Comparison of ENCODE assay signal across 7 cellular contexts in the genomic region with DNA sequence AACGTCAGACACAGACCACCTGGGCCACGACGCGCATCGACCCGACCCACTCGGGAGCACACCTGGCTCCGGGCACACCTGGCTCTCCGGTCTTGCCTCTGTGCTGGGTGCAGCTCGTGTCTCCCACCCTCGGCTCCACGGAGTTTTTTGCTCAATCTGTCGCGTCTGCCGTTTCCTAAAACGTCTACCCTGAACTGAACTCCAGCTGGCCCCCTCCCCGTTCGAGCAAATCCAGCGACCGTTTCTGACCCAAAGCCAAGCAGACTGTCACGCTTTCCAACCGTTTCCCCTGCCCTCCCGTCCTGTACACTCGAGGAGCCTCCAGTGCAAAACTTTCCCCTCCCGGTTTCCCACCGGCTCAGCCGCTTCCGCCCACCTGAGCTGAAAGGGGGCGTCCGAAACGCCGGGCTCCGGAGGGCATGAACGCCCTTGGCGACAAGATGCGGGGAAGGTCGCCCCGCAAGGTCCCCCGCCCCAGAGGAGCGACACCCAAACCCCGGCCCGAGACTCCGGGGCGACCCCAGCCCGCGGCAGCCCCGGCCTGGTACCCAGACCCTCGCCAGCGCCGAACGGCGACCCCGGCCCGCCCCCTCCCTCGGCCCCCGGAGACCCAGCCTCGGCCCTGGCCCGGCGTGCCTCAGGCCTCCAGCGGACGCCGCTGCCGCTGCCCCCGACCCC. TPM values are rescaled to one million over a fixed set of nuclear protein-coding genes. Genes with fewer than 3 reads are reported as not detected.
A peak's percentile ranks its signal among the peaks of the same experiment; 100 is the strongest.
DNase-seq lines count a peak whose midpoint lies in the region; ATAC-seq, FAIRE-seq and TF ChIP-seq lines count a peak whose summit lies in the region.

No MANE protein-coding gene starts in this region.

- ATAC-seq in HG03139 (IDR thresholded peaks at IDR 0.05; ENCODE audit: unreplicated experiment): peak; percentile 13
- no peak for ATAC-seq in naive thymus-derived CD4-positive, alpha-beta T cell

- no peaks in the 10 kb centered on the region for H3K36me3 Mint-ChIP-seq in naive thymus-derived CD4-positive, alpha-beta T cell

- H3K4me3 ChIP-seq in naive thymus-derived CD4-positive, alpha-beta T cell (ENCODE audit: low read length): peak overlapping the region; percentile 69

- peaks cover 15 to 30% (median 19%) of the 10 kb centered on the region in 7 donors for H3K4me1 Mint-ChIP-seq in naive thymus-derived CD4-positive, alpha-beta T cell

- H3K4me3 Mint-ChIP-seq in naive thymus-derived CD4-positive, alpha-beta T cell: peak overlapping the region; percentile 70 to 96 (median 92)

- H3K4me1 ChIP-seq in naive thymus-derived CD4-positive, alpha-beta T cell (ENCODE audit: control insufficient read depth in 2 of 2, insufficient read depth in 2 of 2, low read length in 2 of 2): peaks cover 10 to 18% of the 10 kb centered on the region in 2 donors

- CTCF ChIA-PET in naive thymus-derived CD4-positive, alpha-beta T cell (lab: Charles Lee): interaction anchor here (0.5 to 1.1 kb wide), 4 partner anchors 14 to 1146 kb away, joined by 3 to 4 read pairs (median 3); no protein-coding TSS in a partner anchor

- H3K27ac ChIP-seq in epithelial cell of prostate: peak overlapping the region; percentile 39
- peak overlapping the region; percentile 27 for H3K27ac ChIP-seq in naive thymus-derived CD4-positive, alpha-beta T cell (ENCODE audit: low read depth, low read length)

- H3K9me3 Mint-ChIP-seq in naive thymus-derived CD4-positive, alpha-beta T cell: peaks cover 0 to 3% (median 0%) of the 10 kb centered on the region in 11 donors

- H3K27ac Mint-ChIP-seq in naive thymus-derived CD4-positive, alpha-beta T cell: peak overlapping the region in 7 of 9 donors; percentile 31 to 83 (median 54)

- in situ Hi-C loops in GM13977 (cut with MboI; ENCODE audit: low pct_unique_long_range_greater_than_20kb, low sequenced_read_pairs, unreplicated experiment): no loop called here

- peaks cover 0 to 66% (median 12%) of the 10 kb centered on the region in 5 donors for H3K27me3 Mint-ChIP-seq in naive thymus-derived CD4-positive, alpha-beta T cell

- DNase-seq in GM13977 (ENCODE audit: low spot score) (peak; percentile 44), epithelial cell of prostate (ENCODE audit: low read depth, low spot score) (no peak), urothelium cell line (ENCODE audit: low spot score) (peak; percentile 47), SK-N-DZ (ENCODE audit: low spot score) (no peak)
- DNase-seq in activated CD4-positive, alpha-beta T cell treated with anti-CD3 and anti-CD28 coated beads for 48 hours: peak; percentile 18
- DNase-seq in naive thymus-derived CD4-positive, alpha-beta T cell: peak in 8 of 9 donors; percentile 12 to 39 (median 18)

- no peaks in the 10 kb centered on the region for H3K36me3 ChIP-seq in naive thymus-derived CD4-positive, alpha-beta T cell (ENCODE audit: control insufficient read depth in 2 of 3, insufficient read depth in 3 of 3, low read length in 3 of 3)

- no peaks in the 10 kb centered on the region for H3K27me3 ChIP-seq in naive thymus-derived CD4-positive, alpha-beta T cell (ENCODE audit: control insufficient read depth in 2 of 2, insufficient read depth in 2 of 2, low read length in 2 of 2)

- POLR2A ChIA-PET in naive thymus-derived CD4-positive, alpha-beta T cell (lab: Charles Lee): interaction anchor here (0.7 kb wide), 1 partner anchor 933 kb away, joined by 3 read pairs; no protein-coding TSS in a partner anchor

- TF ChIP-seq CTCF in GM13977 (IDR thresholded peaks at IDR 0.05; ENCODE audit: extremely low read depth, insufficient read depth, missing control alignments): no peak

- intact Hi-C loops in naive thymus-derived CD4-positive, alpha-beta T cell (cut with micrococcal nuclease): loop anchor here in 1 of 2 donors (2.0 to 5.0 kb wide), 4 partner anchors 13 to 1295 kb away; partner anchors contain the start of gene MIOS

- no peaks in the 10 kb centered on the region for H3K9me3 ChIP-seq in naive thymus-derived CD4-positive, alpha-beta T cell (ENCODE audit: control insufficient read depth in 2 of 3, low read length in 3 of 3)

- FAIRE-seq in urothelium cell line (lab: Jason Lieb, UNC): no peak

RNA-seq across cellular contexts. Expression of gene CYTH3, which starts 0.6 kb away (rescaled TPM):
- total RNA-seq in naive thymus-derived CD4-positive, alpha-beta T cell: 1 to 10 TPM in 4 of 5 experiments, under 1 TPM in 1; 0.99 to 9.5 (median 3.6) TPM
- polyA plus RNA-seq in naive thymus-derived CD4-positive, alpha-beta T cell: 1 to 10 TPM; 1.5 to 2.1 TPM
- 29.8 and 33.2 TPM in 2 replicates for polyA plus RNA-seq in SK-N-DZ (2014; cell fraction: cytosol; rRNA removed)
- 37.6 and 58.5 TPM in 2 replicates for polyA plus RNA-seq in SK-N-DZ (2014; cell fraction: nucleus; rRNA removed)

Comparison
In these comparisons a context has a peak if more than half of its experiments do, and no peak if none do; other contexts are left out.
1. DNase-seq: peak in GM13977 (single experiment), activated CD4-positive, alpha-beta T cell treated with anti-CD3 and anti-CD28 coated beads for 48 hours (single experiment), naive thymus-derived CD4-positive, alpha-beta T cell (8 of 9) and urothelium cell line (single experiment); none in epithelial cell of prostate (single experiment) and SK-N-DZ (single experiment).